In genomic region chr11:129930743-129931142, GRCh38 we compare ENCODE assay signal across 13 cellular contexts.
"Had no signal": no experiment of that assay in that cellular context is flagged by ENCODE, and none has a peak within 500 bp of the region (broad histone marks: within the 10 kb centered on the region; RNA-seq: fewer than 3 reads in every experiment).

No MANE protein-coding gene starts in this region.

- H3K9ac ChIP-seq: neural progenitor cell had no signal

- H3K27ac ChIP-seq: body of pancreas, gastroesophageal sphincter, left ventricle myocardium inferior, neural progenitor cell, right atrium auricular region, skin epidermis, tibial artery had no signal

- H3K27me3 ChIP-seq: body of pancreas, gastroesophageal sphincter, neural progenitor cell, right atrium auricular region, tibial artery had no signal

- H3K4me1 ChIP-seq: body of pancreas, gastroesophageal sphincter, left ventricle myocardium inferior, neural progenitor cell, right atrium auricular region, tibial artery had no signal

- H3K9me3 ChIP-seq: body of pancreas, gastroesophageal sphincter, left ventricle myocardium inferior, right atrium auricular region, tibial artery had no signal

- H3K9me3 Mint-ChIP-seq: activated B cell treated with CpG ODN at 0.5 μM for 24 hours; activated CD4-positive, alpha-beta T cell treated with anti-CD3 and anti-CD28 coated beads, Interleukin-2, amount 10 ng/mL, durations not matched to agents 7 days and 5 days; activated naive CD4-positive, alpha-beta T cell treated with anti-CD3 and anti-CD28 coated beads, Interleukin-2, amount 50 U/mL, for 24 hours; neural progenitor cell had no signal

- H3K4me3 ChIP-seq: body of pancreas, gastroesophageal sphincter, left ventricle myocardium inferior, neural progenitor cell, right atrium auricular region, skin epidermis, tibial artery had no signal

- H3K27me3 Mint-ChIP-seq: activated B cell treated with CpG ODN at 0.5 μM for 24 hours; activated CD4-positive, alpha-beta T cell treated with anti-CD3 and anti-CD28 coated beads, Interleukin-2, amount 10 ng/mL, durations not matched to agents 7 days and 5 days; activated naive CD4-positive, alpha-beta T cell treated with anti-CD3 and anti-CD28 coated beads, Interleukin-2, amount 50 U/mL, for 24 hours had no signal

- H2AFZ ChIP-seq: neural progenitor cell had no signal

- H3K27ac Mint-ChIP-seq: activated B cell treated with CpG ODN at 0.5 μM for 24 hours; activated CD4-positive, alpha-beta T cell treated with anti-CD3 and anti-CD28 coated beads, Interleukin-2, amount 10 ng/mL, durations not matched to agents 7 days and 5 days; activated naive CD4-positive, alpha-beta T cell treated with anti-CD3 and anti-CD28 coated beads, Interleukin-2, amount 50 U/mL, for 24 hours; neural progenitor cell had no signal

- H3K4me2 ChIP-seq: neural progenitor cell had no signal

- H3K4me3 Mint-ChIP-seq: activated B cell treated with CpG ODN at 0.5 μM for 24 hours; activated CD4-positive, alpha-beta T cell treated with anti-CD3 and anti-CD28 coated beads, Interleukin-2, amount 10 ng/mL, durations not matched to agents 7 days and 5 days; activated naive CD4-positive, alpha-beta T cell treated with anti-CD3 and anti-CD28 coated beads, Interleukin-2, amount 50 U/mL, for 24 hours; neural progenitor cell had no signal

- H3K36me3 ChIP-seq: neural progenitor cell, right atrium auricular region had no signal

- DNase-seq: activated B cell treated with CpG ODN at 0.5 μM for 24 hours; activated CD4-positive, alpha-beta T cell treated with anti-CD3 and anti-CD28 coated beads, Interleukin-2, amount 10 ng/mL, durations not matched to agents 7 days and 5 days; activated T-cell treated with anti-CD3 and anti-CD28 coated beads for 4 hours; amniotic stem cell; body of pancreas; cerebellar nuclear complex; left ventricle myocardium inferior; tibial artery had no signal

- H3K4me1 Mint-ChIP-seq: activated B cell treated with CpG ODN at 0.5 μM for 24 hours; activated CD4-positive, alpha-beta T cell treated with anti-CD3 and anti-CD28 coated beads, Interleukin-2, amount 10 ng/mL, durations not matched to agents 7 days and 5 days; activated naive CD4-positive, alpha-beta T cell treated with anti-CD3 and anti-CD28 coated beads, Interleukin-2, amount 50 U/mL, for 24 hours had no signal

- ATAC-seq: body of pancreas, gastroesophageal sphincter had no signal
